In the genomic region with DNA sequence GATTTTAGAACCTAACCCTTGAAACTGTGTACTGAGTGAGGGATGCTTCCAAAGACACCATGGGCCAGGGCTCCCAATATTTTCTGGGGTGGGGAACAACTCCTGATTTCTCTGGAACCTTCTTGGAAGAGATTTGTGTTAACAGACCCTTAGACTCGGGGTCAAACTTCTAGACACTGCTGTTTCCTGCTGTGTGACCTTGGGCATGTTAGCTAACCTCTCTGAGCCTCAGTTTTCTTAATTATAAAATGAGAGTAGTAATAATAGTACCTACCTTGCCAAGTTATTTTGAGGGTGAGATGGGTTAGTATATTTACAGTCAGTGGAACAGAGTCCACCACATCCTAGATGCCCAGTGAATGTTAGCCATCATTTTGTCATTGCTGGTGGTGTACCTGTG, we compare ENCODE assay signal across 14 cellular contexts. TPM values are rescaled to one million over a fixed set of nuclear protein-coding genes. Genes with fewer than 3 reads are reported as not detected.
A peak's percentile ranks its signal among the peaks of the same experiment; 100 is the strongest.
DNase-seq lines count a peak whose midpoint lies in the region; ATAC-seq and TF ChIP-seq lines count a peak whose summit lies in the region.
"Had no signal": no experiment of that assay in that cellular context is flagged by ENCODE, and none has a peak within 500 bp of the region (broad histone marks: within the 10 kb centered on the region; RNA-seq: fewer than 3 reads in every experiment).

No MANE protein-coding gene starts in this region.

- H3K4me1 Mint-ChIP-seq in activated T-cell treated with anti-CD3 and anti-CD28 coated beads, Interleukin-2, amount 50 U/mL, for 72 hours (ENCODE audit: low read depth): no peaks in the 10 kb centered on the region
- H3K4me1 Mint-ChIP-seq in CD14-positive monocyte (no peaks in the 10 kb centered on the region), T-helper 17 cell (peaks cover 10% of the 10 kb centered on the region)

- intact Hi-C loops in CD14-positive monocyte (cut with micrococcal nuclease): no loop called here

- H3K27ac Mint-ChIP-seq in activated T-cell treated with anti-CD3 and anti-CD28 coated beads, Interleukin-2, amount 50 U/mL, for 72 hours: peak overlapping the region; percentile 42
- H3K27ac Mint-ChIP-seq in CD14-positive monocyte (peak overlapping the region in 2 of 7 donors; percentile 10 to 33), T-helper 17 cell (no peak overlapping the region)
- H3K27ac Mint-ChIP-seq: CD8-positive, alpha-beta T cell had no signal

- H3K9me3 Mint-ChIP-seq in activated T-cell treated with anti-CD3 and anti-CD28 coated beads, Interleukin-2, amount 50 U/mL, for 72 hours: no peaks in the 10 kb centered on the region
- no peaks in the 10 kb centered on the region for H3K9me3 Mint-ChIP-seq in CD14-positive monocyte
- H3K9me3 Mint-ChIP-seq: CD8-positive, alpha-beta T cell; H9 had no signal

- no peak for ATAC-seq in activated T-cell treated with anti-CD3 and anti-CD28 coated beads, Interleukin-2, amount 50 U/mL, for 72 hours (replicated peaks in 1 of 2)
- no peak for ATAC-seq in T-helper 17 cell
- ATAC-seq in HG02884 (IDR thresholded peaks at IDR 0.05; ENCODE audit: unreplicated experiment): no peak
- no peak for ATAC-seq in GM18873 (IDR thresholded peaks at IDR 0.05; ENCODE audit: low FRiP score, unreplicated experiment)
- ATAC-seq: CD8-positive, alpha-beta T cell had no signal

- DNase-seq in activated T-cell treated with anti-CD3 and anti-CD28 coated beads, Interleukin-2, amount 50 U/mL, for 72 hours: no peak
- DNase-seq in activated T-cell treated with anti-CD3 and anti-CD28 coated beads for 4 hours: no peak
- DNase-seq in CD14-positive monocyte (ENCODE audit: low spot score): peak; percentile 11
- DNase-seq in T-helper 17 cell: no peak
- DNase-seq in islet precursor cell: peak; percentile 16
- no peak for DNase-seq in pons (ENCODE audit: low spot score)
- DNase-seq: BE2C, DND-41, GDM1, GOT3, H9 had no signal

- H3K4me3 Mint-ChIP-seq in activated T-cell treated with anti-CD3 and anti-CD28 coated beads, Interleukin-2, amount 50 U/mL, for 72 hours: no peak overlapping the region
- H3K4me3 Mint-ChIP-seq in CD14-positive monocyte (no peak overlapping the region), T-helper 17 cell (peak overlapping the region; percentile 49)
- H3K4me3 Mint-ChIP-seq: CD8-positive, alpha-beta T cell; H9 had no signal

- H3K36me3 Mint-ChIP-seq in activated T-cell treated with anti-CD3 and anti-CD28 coated beads, Interleukin-2, amount 50 U/mL, for 72 hours (ENCODE audit: insufficient read depth in 2 of 2): peaks cover 2 to 20% of the 10 kb centered on the region in 2 donors
- H3K36me3 Mint-ChIP-seq in CD14-positive monocyte: peaks cover 85 to 98% of the 10 kb centered on the region in 2 donors
- H3K36me3 Mint-ChIP-seq in T-helper 17 cell (ENCODE audit: low read depth): peaks cover 8% of the 10 kb centered on the region

- no peaks in the 10 kb centered on the region for H3K9me3 ChIP-seq in T-helper 17 cell (ENCODE audit: control insufficient read depth, low read length, poor library complexity, severe bottlenecking)
- H3K9me3 ChIP-seq: BE2C had no signal

- no peak for TF ChIP-seq CTCF in CD14-positive monocyte (IDR thresholded peaks at IDR 0.05)

- no peaks in the 10 kb centered on the region for H3K27me3 Mint-ChIP-seq in activated T-cell treated with anti-CD3 and anti-CD28 coated beads, Interleukin-2, amount 50 U/mL, for 72 hours (ENCODE audit: low read depth)
- H3K27me3 Mint-ChIP-seq in CD14-positive monocyte (ENCODE audit: low read depth in 3 of 3) (no peaks in the 10 kb centered on the region), T-helper 17 cell (no peaks in the 10 kb centered on the region)

RNA-seq across cellular contexts. Expression of a gene that starts 18.8 kb away (rescaled TPM):
- 10 to 100 TPM; 57.5 to 59.5 TPM for total RNA-seq in activated T-cell treated with anti-CD3 and anti-CD28 coated beads, Interleukin-2, amount 50 U/mL, for 72 hours
- polyA plus RNA-seq in CD14-positive monocyte: 1 to 10 TPM; 4.1 to 5.7 TPM
- 100 to 1,000 TPM; 159 to 219 TPM for total RNA-seq in T-helper 17 cell

RNA-seq across cellular contexts. Expression of a gene that starts 58.4 kb away (rescaled TPM):
- 10 to 100 TPM; 50.0 to 57.2 TPM for total RNA-seq in activated T-cell treated with anti-CD3 and anti-CD28 coated beads, Interleukin-2, amount 50 U/mL, for 72 hours
- polyA plus RNA-seq in CD14-positive monocyte: 1 to 10 TPM; 2.5 to 4.8 TPM
- 10 to 100 TPM; 59.0 to 75.5 TPM for total RNA-seq in T-helper 17 cell

Comparison
In these comparisons a context has a peak if more than half of its experiments do, and no peak if none do; other contexts are left out.
1. DNase-seq: peak in CD14-positive monocyte (single experiment) and islet precursor cell (single experiment); none in activated T-cell treated with anti-CD3 and anti-CD28 coated beads, Interleukin-2, amount 50 U/mL, for 72 hours (0 of 2), activated T-cell treated with anti-CD3 and anti-CD28 coated beads for 4 hours (single experiment), T-helper 17 cell (0 of 3) and pons (single experiment).